Comparison of ENCODE assay signal across 8 cellular contexts in the genomic region with DNA sequence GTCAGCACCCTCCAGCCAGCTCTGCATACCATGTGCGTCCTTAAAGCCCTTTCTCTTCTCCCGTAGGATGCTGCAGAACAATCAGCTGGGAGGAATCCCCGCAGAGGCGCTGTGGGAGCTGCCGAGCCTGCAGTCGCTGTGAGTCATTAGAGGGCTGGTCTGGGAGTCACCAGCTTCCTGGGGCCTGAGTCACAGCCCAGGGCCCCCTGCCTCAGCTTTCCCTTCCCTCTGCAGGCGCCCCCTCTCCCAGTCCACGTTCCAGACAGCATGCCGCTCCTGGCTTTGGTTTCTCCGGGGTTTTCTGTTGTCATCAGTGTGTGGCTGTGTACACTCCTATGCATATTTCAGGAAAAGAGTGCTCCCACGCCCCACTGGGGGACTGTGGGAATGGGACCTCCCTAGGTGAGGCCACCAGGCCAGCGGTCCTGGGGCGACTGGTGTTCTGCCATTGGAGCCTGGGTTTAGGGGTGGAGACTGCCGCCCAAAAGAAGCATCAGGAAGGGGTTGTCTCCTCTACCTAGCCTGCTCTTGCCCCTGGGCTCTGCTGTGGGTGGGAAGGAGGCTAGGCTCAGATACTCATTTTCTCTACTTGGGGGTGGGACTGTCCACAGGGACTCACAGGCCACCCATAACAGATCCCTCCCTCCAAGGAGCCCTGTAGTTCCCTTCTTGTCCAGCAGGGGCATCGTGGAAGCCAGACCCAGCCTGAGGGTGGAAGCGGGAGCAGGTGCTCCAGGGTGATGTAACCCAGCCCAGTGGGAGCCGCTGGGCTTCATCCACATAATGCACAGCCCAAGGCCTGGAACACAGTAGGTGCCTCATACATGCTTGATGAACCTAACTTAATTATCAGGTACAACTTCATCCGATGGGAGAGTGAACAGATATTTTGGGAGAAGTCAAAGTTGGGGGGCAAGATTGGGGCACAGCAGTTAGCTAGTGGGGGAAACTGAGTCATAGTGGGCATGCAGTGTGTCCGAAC. TPM values are rescaled to one million over a fixed set of nuclear protein-coding genes. Genes with fewer than 3 reads are reported as not detected.
DNase-seq lines count a peak whose midpoint lies in the region; ATAC-seq, FAIRE-seq and TF ChIP-seq lines count a peak whose summit lies in the region.

No MANE protein-coding gene starts in this region.

- 71% methylated on average over 2 of the region's 19 CpGs; no CpG with 5 or more reads in 1 of the 2 experiments for WGBS in IMR-90 (ENCODE audit: extremely low coverage in 2 of 2, insufficient read length in 1 of 2), 2 experiments
- WGBS in ovary, 3 donors, result 28 to 37% (median 30%) methylated on average over 19 of the region's 19 CpGs
- 47 to 49% methylated on average over 18 to 19 of the region's 19 CpGs for WGBS in tibial nerve, 2 donors

- in situ Hi-C loops in IMR-90 (cut with MboI; ENCODE audit: low sequenced_read_pairs), result no loop called here

- peak overlapping the region; percentile 75; the same call in 1 of the 3 replicates for H2BK15ac ChIP-seq in IMR-90 (ENCODE audit: low read depth, low read length)

- H3K4ac ChIP-seq in IMR-90 (ENCODE audit: low read depth, low read length), result peak overlapping the region; percentile 85

- no peaks in the 10 kb centered on the region for H4K20me1 ChIP-seq in IMR-90 (ENCODE audit: insufficient read depth, low read length)

- no TSS peak for BruUV-seq in IMR-90 (replicated peaks; lab: Mats Ljungman, UMichigan)

- dilution Hi-C loops in IMR-90 (cut with HindIII; ENCODE audit: low sequenced_read_pairs, unreplicated experiment), result no loop called here

- intact Hi-C loops in IMR-90 (cut with micrococcal nuclease), result loop anchor here (2.0 kb wide), 1 partner anchor 47 kb away; no protein-coding TSS in a partner anchor
- intact Hi-C loops in ovary (cut with DNase I), result no loop called here

- H3K36me3 ChIP-seq in IMR-90 (ENCODE audit: control insufficient read depth, insufficient read depth, low read length), result no peaks in the 10 kb centered on the region
- no peaks in the 10 kb centered on the region for H3K36me3 ChIP-seq in ovary
- no peaks in the 10 kb centered on the region for H3K36me3 ChIP-seq in tibial nerve

- CTCF ChIA-PET in IMR-90 (lab: Yijun Ruan, JAX), result interaction anchor here (0.7 to 1.4 kb wide), 6 partner anchors 18 to 76 kb away, joined by 3 to 13 read pairs (median 3); a partner anchor contains a TSS

- H2AK5ac ChIP-seq in IMR-90 (ENCODE audit: low read depth, low read length), result peak overlapping the region; percentile 69

- peak overlapping the region; percentile 78 for H4K91ac ChIP-seq in IMR-90 (ENCODE audit: insufficient read depth, low read depth, low read length)

- peak overlapping the region; percentile 4; the same call in 1 of the 2 replicates for H4K5ac ChIP-seq in IMR-90 (ENCODE audit: low read depth, low read length)

- peak overlapping the region; percentile 92 for H2AK9ac ChIP-seq in IMR-90 (replicated peaks; ENCODE audit: low read depth, low read length, poor library complexity)

- H2AFZ ChIP-seq in IMR-90 (replicated peaks; ENCODE audit: low read length, poor library complexity), result peak overlapping the region; percentile 89

- TF ChIP-seq CTCF in GM12864 (IDR thresholded peaks at IDR 0.05; ENCODE audit: low read depth, low read length, missing control alignments) (peak; percentile 97), IMR-90 (conservative IDR thresholded peaks at IDR 0.05; ENCODE audit: low read depth, low read length) (peak; percentile 65), ovary (IDR thresholded peaks at IDR 0.05) (peak in 2 of 3 donors; percentile 24 to 28), tibial nerve (IDR thresholded peaks at IDR 0.05) (peak; percentile 52 to 86 (median 69))

- no peak overlapping the region for H3K4me3 ChIP-seq in GM12864 (ENCODE audit: low read depth, low read length)
- H3K4me3 ChIP-seq in IMR-90 (ENCODE audit: insufficient read depth, low read depth, low read length), result no peak overlapping the region
- no peak overlapping the region for H3K4me3 ChIP-seq in ovary
- H3K4me3 ChIP-seq in tibial nerve, result no peak overlapping the region

- peak overlapping the region; percentile 35 for H3K27ac ChIP-seq in IMR-90 (ENCODE audit: insufficient read depth, low read length)
- H3K27ac ChIP-seq in ovary, result no peak overlapping the region
- no peak overlapping the region for H3K27ac ChIP-seq in tibial nerve

- H3K18ac ChIP-seq in IMR-90 (ENCODE audit: low read depth, low read length), result peak overlapping the region; percentile 6; the same call in 1 of the 2 replicates

- H3K9ac ChIP-seq in IMR-90 (ENCODE audit: low read depth, low read length), result no peak overlapping the region

- peak; percentile 95 for ATAC-seq in IMR-90 (ENCODE audit: low read depth)
- ATAC-seq in GM19397 (IDR thresholded peaks at IDR 0.05; ENCODE audit: unreplicated experiment), result no peak

- peak overlapping the region; percentile 61 for H3K14ac ChIP-seq in IMR-90 (replicated peaks; ENCODE audit: low read depth, low read length)

- DNase-seq in GM12864 (ENCODE audit: low read depth) (no peak), IMR-90 (peak; percentile 96), RCC 7860 (ENCODE audit: low spot score) (peak; percentile 89), fibroblast of the conjunctiva (ENCODE audit: low read depth) (peak; percentile 68), ovary (peak in 4 of 5 donors; percentile 37 to 59 (median 44)), tibial nerve (ENCODE audit: low spot score in 2 of 2) (peak in 1 of 2 donors; percentile 52)
- peak; percentile 86 to 88 for DNase-seq in activated T-cell treated with anti-CD3 and anti-CD28 coated beads, Interleukin-2, amount 50 U/mL, for 48 hours

- peaks cover 18% of the 10 kb centered on the region for H3K9me1 ChIP-seq in IMR-90 (ENCODE audit: insufficient read depth, low read length)

- no peaks in the 10 kb centered on the region for H3K79me1 ChIP-seq in IMR-90 (ENCODE audit: low read depth in 1 of 2, low read length in 2 of 2)

- POLR2A ChIA-PET in IMR-90 (lab: Charles Lee; ENCODE audit: unreplicated experiment), result interaction anchor here (0.5 kb wide), 1 partner anchor 1112 kb away, joined by 3 read pairs; no protein-coding TSS in a partner anchor

- TF ChIP-seq EP300 in ovary (IDR thresholded peaks at IDR 0.05) (no peak), tibial nerve (IDR thresholded peaks at IDR 0.05) (no peak)

- H2BK20ac ChIP-seq in IMR-90 (ENCODE audit: low read depth, low read length), result peak overlapping the region; percentile 92

- peak overlapping the region; percentile 37 to 76 for H4K8ac ChIP-seq in IMR-90 (ENCODE audit: low read depth in 2 of 2, low read length in 2 of 2)

- peak overlapping the region; percentile 66 for H3K23ac ChIP-seq in IMR-90 (ENCODE audit: low read depth, low read length)

- peak; percentile 79 for FAIRE-seq in RCC 7860 (lab: Jason Lieb, UNC)

- peak overlapping the region; percentile 40 for H3K4me2 ChIP-seq in IMR-90 (ENCODE audit: low read depth, low read length)

- H3K56ac ChIP-seq in IMR-90 (ENCODE audit: extremely low read depth, insufficient read depth, low read length), result no peak overlapping the region

- TF ChIP-seq POLR2A in IMR-90 (IDR thresholded peaks at IDR 0.05; ENCODE audit: low read depth, low read length), result no peak
- TF ChIP-seq POLR2A in ovary (IDR thresholded peaks at IDR 0.05), result no peak
- TF ChIP-seq POLR2A in tibial nerve (IDR thresholded peaks at IDR 0.05), result no peak

- no peaks in the 10 kb centered on the region for H3K9me3 ChIP-seq in IMR-90 (ENCODE audit: control insufficient read depth, insufficient read depth, low read length)
- no peaks in the 10 kb centered on the region for H3K9me3 ChIP-seq in ovary
- no peaks in the 10 kb centered on the region for H3K9me3 ChIP-seq in tibial nerve

- peaks cover 16% of the 10 kb centered on the region for H3K4me1 ChIP-seq in IMR-90 (ENCODE audit: control insufficient read depth, insufficient read depth, low read length)
- H3K4me1 ChIP-seq in ovary (ENCODE audit: insufficient read depth), result peaks cover 2% of the 10 kb centered on the region
- H3K4me1 ChIP-seq in tibial nerve, result no peaks in the 10 kb centered on the region

- peak; percentile 41 for TF ChIP-seq RAD21 in IMR-90 (IDR thresholded peaks at IDR 0.05; ENCODE audit: low read length)

- peaks cover 4% of the 10 kb centered on the region for H3K27me3 ChIP-seq in IMR-90 (ENCODE audit: control insufficient read depth, insufficient read depth, low read length)
- H3K27me3 ChIP-seq in ovary, result no peaks in the 10 kb centered on the region
- peaks cover 0 to 24% of the 10 kb centered on the region in 2 donors for H3K27me3 ChIP-seq in tibial nerve

- H2BK5ac ChIP-seq in IMR-90 (ENCODE audit: low read depth, low read length, poor library complexity, severe bottlenecking), result peak overlapping the region; percentile 68

- H2BK120ac ChIP-seq in IMR-90 (ENCODE audit: low read depth, low read length), result peak overlapping the region; percentile 94

TF ChIP-seq in IMR-90, 13 proteins besides CTCF, POLR2A, EP300 and RAD21 (continues in another document):
- peak; percentile 68; the same call in 1 of the 2 replicates for TF ChIP-seq CEBPB (IDR thresholded peaks at IDR 0.05; ENCODE audit: low read depth, low read length)
- TF ChIP-seq, protein P1, sequence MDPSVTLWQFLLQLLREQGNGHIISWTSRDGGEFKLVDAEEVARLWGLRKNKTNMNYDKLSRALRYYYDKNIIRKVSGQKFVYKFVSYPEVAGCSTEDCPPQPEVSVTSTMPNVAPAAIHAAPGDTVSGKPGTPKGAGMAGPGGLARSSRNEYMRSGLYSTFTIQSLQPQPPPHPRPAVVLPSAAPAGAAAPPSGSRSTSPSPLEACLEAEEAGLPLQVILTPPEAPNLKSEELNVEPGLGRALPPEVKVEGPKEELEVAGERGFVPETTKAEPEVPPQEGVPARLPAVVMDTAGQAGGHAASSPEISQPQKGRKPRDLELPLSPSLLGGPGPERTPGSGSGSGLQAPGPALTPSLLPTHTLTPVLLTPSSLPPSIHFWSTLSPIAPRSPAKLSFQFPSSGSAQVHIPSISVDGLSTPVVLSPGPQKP (IDR thresholded peaks at IDR 0.05; ENCODE audit: borderline replicate concordance, low read depth, low read length), result no peak
- TF ChIP-seq MAZ (IDR thresholded peaks at IDR 0.05; ENCODE audit: borderline replicate concordance, low read depth, low read length), result peak; percentile 94
- TF ChIP-seq MXI1 (IDR thresholded peaks at IDR 0.05; ENCODE audit: borderline replicate concordance, low read depth, low read length), result peak; percentile 62; the same call in 1 of the 2 replicates
- TF ChIP-seq CHD1 (IDR thresholded peaks at IDR 0.05; ENCODE audit: low read depth, low read length), result 0 out of 2 replicates have a peak, but pooled peaks have one; percentile 80
- peak; percentile 65; the same call in 1 of the 2 replicates for TF ChIP-seq BHLHE40 (IDR thresholded peaks at IDR 0.05; ENCODE audit: low read depth, low read length)
- TF ChIP-seq FOS (IDR thresholded peaks at IDR 0.05; ENCODE audit: low read depth, low read length), result peak; percentile 99
- TF ChIP-seq RFX5 (IDR thresholded peaks at IDR 0.05; ENCODE audit: low read depth, low read length), result no peak

RNA-seq across cellular contexts. Expression of a gene that starts 42.5 kb away (rescaled TPM):
- total RNA-seq in IMR-90 (2012; rRNA removed) (not detected in 2 replicates), ovary (10 to 100 TPM in 1 of 7 donors, 1 to 10 TPM in 3, under 1 TPM in 3; 0.24 to 12.4 (median 1.4) TPM), tibial nerve (under 1 TPM in 1 of 4 donors, not detected in 3; 0.42 TPM)
- polyA plus RNA-seq in IMR-90 (2012; rRNA removed) (not detected in 2 replicates), ovary (1 to 10 TPM; 1.1 to 1.9 TPM)
- 0.01 TPM in 1 of 2 replicates, not detected in the other for polyA plus RNA-seq in IMR-90 (2012; cell fraction: cytosol; rRNA removed)
- polyA plus RNA-seq in IMR-90 (2012; cell fraction: nucleus; rRNA removed; ENCODE audit: low replicate concordance), result not detected in 2 replicates

Comparison
In these comparisons a context has a peak if more than half of its experiments do, and no peak if none do; other contexts are left out.
1. CTCF ChIP-seq: peak in every context shown above with its lines; median percentile 97 in GM12864; 69 in tibial nerve; 65 in IMR-90; 26 in ovary.